Comparison of ENCODE assay signal across 8 cellular contexts in genomic region chrY:2934861-2935605, GRCh38. TPM values are rescaled to one million over a fixed set of nuclear protein-coding genes. Genes with fewer than 3 reads are reported as not detected.
DNase-seq lines count a peak whose midpoint lies in the region; ATAC-seq and FAIRE-seq lines count a peak whose summit lies in the region.

TSS of gene ZFY (plus strand) at chrY:2935381. CDS start at chrY:2953937, 18,556 bp downstream.

- DNase-seq in GM18507 (ENCODE audit: extremely low spot score, insufficient read length, low read depth) (no peak), germinal center (ENCODE audit: low spot score) (peak; percentile 30), NCI-H524 (lab: John Stamatoyannopoulos, UW) (no peak), sciatic nerve (ENCODE audit: low spot score) (no peak)
- DNase-seq in activated CD4-positive, alpha-beta T cell treated with anti-CD3 and anti-CD28 coated beads, Interleukin-2, amount 50 U/mL, for 1 hour = peak; percentile 62
- peak; percentile 67 for DNase-seq in stimulated activated CD4-positive, alpha-beta T cell treated with anti-CD3 and anti-CD28 coated beads, Interleukin-2, amount 100 ng/mL, for 24 hours

- intact Hi-C loops in sciatic nerve (cut with DNase I) = no loop called here

- peak; percentile 18 for FAIRE-seq in GM18507 (lab: Jason Lieb, UNC)

- ATAC-seq in HG03565 (IDR thresholded peaks at IDR 0.05; ENCODE audit: unreplicated experiment) (peak; percentile 13), HG03025 (IDR thresholded peaks at IDR 0.05; ENCODE audit: low FRiP score, unreplicated experiment) (no peak), sciatic nerve (no peak)

RNA-seq across cellular contexts. Expression of gene ZFY, which starts in this region (rescaled TPM):
- total RNA-seq in sciatic nerve = not detected

Comparison
In these comparisons a context has a peak if more than half of its experiments do, and no peak if none do; other contexts are left out.
1. DNase-seq: peak in activated CD4-positive, alpha-beta T cell treated with anti-CD3 and anti-CD28 coated beads, Interleukin-2, amount 50 U/mL, for 1 hour (single experiment), germinal center (single experiment) and stimulated activated CD4-positive, alpha-beta T cell treated with anti-CD3 and anti-CD28 coated beads, Interleukin-2, amount 100 ng/mL, for 24 hours (2 of 2); none in GM18507 (single experiment), NCI-H524 (0 of 2) and sciatic nerve (single experiment).